In genomic region chr4:26856906-26857277, GRCh38 we compare ENCODE assay signal across 8 cellular contexts. TPM values are rescaled to one million over a fixed set of nuclear protein-coding genes. Genes with fewer than 3 reads are reported as not detected.
A peak's percentile ranks its signal among the peaks of the same experiment; 100 is the strongest.
DNase-seq lines count a peak whose midpoint lies in the region; ATAC-seq and TF ChIP-seq lines count a peak whose summit lies in the region.

No MANE protein-coding gene starts in this region.

- peaks cover 4% of the 10 kb centered on the region for H3K36me3 Mint-ChIP-seq in natural killer cell treated with Interleukin-12 subunit alpha and Interleukin-12 subunit beta and Interleukin-15 and Interleukin-18, amount 100 ng/mL, for 72 hours

- POLR2A ChIA-PET in BJ (lab: Charles Lee): no interaction called here

- intact Hi-C loops in dorsolateral prefrontal cortex (cut with DNase I): loop anchor here (5.0 kb wide), 2 partner anchors 135 to 275 kb away; partner anchors contain the start of gene TBC1D19 (in 1 of the 2)

- CTCF ChIA-PET in BJ (lab: Yijun Ruan, JAX): interaction anchor here (0.8 kb wide), 1 partner anchor 89 kb away, joined by 4 read pairs; no protein-coding TSS in a partner anchor

- no peaks in the 10 kb centered on the region for H3K36me3 ChIP-seq in BJ (ENCODE audit: control insufficient read depth, insufficient read depth, low read length)

- no peaks in the 10 kb centered on the region; the same call in 1 of the 2 replicates for H3K27me3 ChIP-seq in BJ (ENCODE audit: control insufficient read depth, insufficient read depth, low read length)
- no peaks in the 10 kb centered on the region for H3K27me3 ChIP-seq in dorsolateral prefrontal cortex

- H3K27ac Mint-ChIP-seq in natural killer cell treated with Interleukin-12 subunit alpha and Interleukin-12 subunit beta and Interleukin-15 and Interleukin-18, amount 100 ng/mL, for 72 hours: peak overlapping the region; percentile 63 to 97

- H3K4me3 Mint-ChIP-seq in natural killer cell treated with Interleukin-12 subunit alpha and Interleukin-12 subunit beta and Interleukin-15 and Interleukin-18, amount 100 ng/mL, for 72 hours: peak overlapping the region; percentile 90

- H3K27me3 Mint-ChIP-seq in natural killer cell treated with Interleukin-12 subunit alpha and Interleukin-12 subunit beta and Interleukin-15 and Interleukin-18, amount 100 ng/mL, for 72 hours: no peaks in the 10 kb centered on the region

- H3K4me1 Mint-ChIP-seq in natural killer cell treated with Interleukin-12 subunit alpha and Interleukin-12 subunit beta and Interleukin-15 and Interleukin-18, amount 100 ng/mL, for 72 hours (ENCODE audit: low read depth in 2 of 2): peaks cover 41 to 47% of the 10 kb centered on the region in 2 donors

- H3K4me3 ChIP-seq in BJ (ENCODE audit: low read depth, low read length) (peak overlapping the region; percentile 58), dorsolateral prefrontal cortex (peak overlapping the region; percentile 56 to 95 (median 83))

- H3K9me3 Mint-ChIP-seq in natural killer cell treated with Interleukin-12 subunit alpha and Interleukin-12 subunit beta and Interleukin-15 and Interleukin-18, amount 100 ng/mL, for 72 hours: no peaks in the 10 kb centered on the region

- in situ Hi-C loops in GM13976 (cut with MboI; ENCODE audit: low sequenced_read_pairs, unreplicated experiment): no loop called here

- DNase-seq in BJ (ENCODE audit: low read depth) (no peak), M059J (ENCODE audit: low read depth) (peak; percentile 5), dorsolateral prefrontal cortex (no peak), SIG-M5 treated with dmso at 0.1 percent for 504 hours (lab: John Stamatoyannopoulos, UW; ENCODE audit: unreplicated experiment) (no peak), GM13976 (ENCODE audit: low spot score) (no peak)
- DNase-seq in natural killer cell treated with Interleukin-12 subunit alpha and Interleukin-12 subunit beta and Interleukin-15 and Interleukin-18, amount 100 ng/mL, for 72 hours (ENCODE audit: low spot score): no peak

- no peak for TF ChIP-seq CTCF in BJ (IDR thresholded peaks at IDR 0.05; ENCODE audit: insufficient read depth, low read depth, low read length)
- TF ChIP-seq CTCF in dorsolateral prefrontal cortex (IDR thresholded peaks at IDR 0.05 in 54 of 56, conservative IDR thresholded peaks at IDR 0.05 in 2 of 56; ENCODE audit: low read depth in 1 of 56, partially characterized antibody in 56 of 56): no peak
- TF ChIP-seq CTCF in GM13976 (IDR thresholded peaks at IDR 0.05; ENCODE audit: borderline replicate concordance, control extremely low read depth, extremely low read depth, insufficient read depth, missing control alignments): no peak

- H3K27ac ChIP-seq in dorsolateral prefrontal cortex: peak overlapping the region; percentile 56 to 95 (median 88)

- ATAC-seq in natural killer cell treated with Interleukin-12 subunit alpha and Interleukin-12 subunit beta and Interleukin-15 and Interleukin-18, amount 100 ng/mL, for 72 hours: no peak
- no peak for ATAC-seq in GM21360 (IDR thresholded peaks at IDR 0.05; ENCODE audit: unreplicated experiment)
- no peak for ATAC-seq in GM21381 (IDR thresholded peaks at IDR 0.05; ENCODE audit: unreplicated experiment)

RNA-seq across cellular contexts. Expression of gene STIM2, which starts 3.7 kb away (rescaled TPM):
- 14.4 and 17.8 TPM in 2 replicates for polyA plus RNA-seq in BJ (2011; rRNA removed)
- 13.5 and 16.7 TPM in 2 replicates for polyA minus RNA-seq in BJ (2011; rRNA and poly(A)+ RNA removed)
- total RNA-seq in M059J (2014; rRNA removed; shearing (Covaris generic)): 21.2 and 29.3 TPM in 2 replicates
- total RNA-seq in dorsolateral prefrontal cortex: 10 to 100 TPM; 29.4 to 57.1 (median 40.5) TPM
- 10 to 100 TPM; 55.5 to 57.9 TPM for total RNA-seq in natural killer cell treated with Interleukin-12 subunit alpha and Interleukin-12 subunit beta and Interleukin-15 and Interleukin-18, amount 100 ng/mL, for 72 hours
